Comparison of ENCODE assay signal across 14 cellular contexts in the genomic region with DNA sequence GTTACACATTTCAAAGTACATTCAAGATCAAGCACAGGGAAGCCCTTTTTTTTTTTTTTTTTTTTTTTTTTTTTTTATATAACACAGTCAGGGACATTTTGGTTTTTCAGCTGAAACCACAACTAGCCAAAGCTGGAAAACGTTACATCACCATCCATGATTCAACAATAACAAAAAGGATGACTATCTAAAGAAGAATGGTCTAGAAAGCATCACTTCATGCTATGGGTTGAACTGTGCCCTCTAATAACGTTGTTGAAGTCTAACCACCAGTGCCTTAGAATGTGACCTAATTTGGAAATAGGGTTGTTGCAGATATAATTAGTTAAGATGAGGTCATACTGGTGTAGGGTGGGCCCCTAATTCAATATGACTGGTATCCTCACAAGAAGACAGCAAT. TPM values are rescaled to one million over a fixed set of nuclear protein-coding genes. Genes with fewer than 3 reads are reported as not detected.
DNase-seq lines count a peak whose midpoint lies in the region; ATAC-seq and TF ChIP-seq lines count a peak whose summit lies in the region.
"Had no signal": no experiment of that assay in that cellular context is flagged by ENCODE, and none has a peak within 500 bp of the region (broad histone marks: within the 10 kb centered on the region; RNA-seq: fewer than 3 reads in every experiment).

No MANE protein-coding gene starts in this region.

- TF ChIP-seq CTCF in SK-N-SH (IDR thresholded peaks at IDR 0.05) (no peak), fibroblast of mammary gland (conservative IDR thresholded peaks at IDR 0.05; ENCODE audit: control insufficient read depth, insufficient read depth, low read depth, low read length) (no peak)

- H3K9me3 Mint-ChIP-seq in activated naive CD4-positive, alpha-beta T cell treated with anti-CD3 and anti-CD28 coated beads for 36 hours: no peaks in the 10 kb centered on the region
- peaks cover 4% of the 10 kb centered on the region for H3K9me3 Mint-ChIP-seq in stimulated activated naive CD8-positive, alpha-beta T cell treated with anti-CD3 and anti-CD28 coated beads, Interleukin-15, Interleukin-2, amounts not matched to agents 100 ng/mL and 50 ng/mL, for 24 hours

- H3K4me3 ChIP-seq in SK-N-SH (ENCODE audit: low read depth in 2 of 2, low read length in 1 of 2) (no peak overlapping the region), fibroblast of mammary gland (ENCODE audit: control insufficient read depth, low read depth, low read length) (no peak overlapping the region)
- H3K4me3 ChIP-seq: BLaER1 treated with 17β-estradiol and CSF1 and Interleukin-3, amounts not matched to agents 10 nM and 100 nM; prostate gland; vagina had no signal

- no peaks in the 10 kb centered on the region for H3K27me3 Mint-ChIP-seq in activated naive CD4-positive, alpha-beta T cell treated with anti-CD3 and anti-CD28 coated beads for 36 hours (ENCODE audit: low read depth)
- H3K27me3 Mint-ChIP-seq in stimulated activated naive CD8-positive, alpha-beta T cell treated with anti-CD3 and anti-CD28 coated beads, Interleukin-15, Interleukin-2, amounts not matched to agents 100 ng/mL and 50 ng/mL, for 24 hours: no peaks in the 10 kb centered on the region

- CTCF ChIA-PET in activated naive CD4-positive, alpha-beta T cell treated with anti-CD3 and anti-CD28 coated beads for 36 hours (lab: Charles Lee): no interaction called here
- CTCF ChIA-PET in SK-N-SH (lab: Yijun Ruan, JAX): no interaction called here

- no peak overlapping the region for H2AFZ ChIP-seq in SK-N-SH (ENCODE audit: low read depth)

- H3K9me3 ChIP-seq in SK-N-SH: no peaks in the 10 kb centered on the region; the same call in 1 of the 2 replicates
- H3K9me3 ChIP-seq: prostate gland, vagina had no signal

- 19% methylated on average over 2 of the region's 2 CpGs for WGBS in SK-N-SH (ENCODE audit: low lambda C conversion rate)

- no peak overlapping the region for H3K4me3 Mint-ChIP-seq in activated naive CD4-positive, alpha-beta T cell treated with anti-CD3 and anti-CD28 coated beads for 36 hours
- no peak overlapping the region for H3K4me3 Mint-ChIP-seq in stimulated activated naive CD8-positive, alpha-beta T cell treated with anti-CD3 and anti-CD28 coated beads, Interleukin-15, Interleukin-2, amounts not matched to agents 100 ng/mL and 50 ng/mL, for 24 hours
- H3K4me3 Mint-ChIP-seq: endodermal cell had no signal

- H3K36me3 Mint-ChIP-seq in activated naive CD4-positive, alpha-beta T cell treated with anti-CD3 and anti-CD28 coated beads for 36 hours (ENCODE audit: low read depth): peaks cover 17% of the 10 kb centered on the region
- peaks cover 24% of the 10 kb centered on the region for H3K36me3 Mint-ChIP-seq in stimulated activated naive CD8-positive, alpha-beta T cell treated with anti-CD3 and anti-CD28 coated beads, Interleukin-15, Interleukin-2, amounts not matched to agents 100 ng/mL and 50 ng/mL, for 24 hours (ENCODE audit: low read depth)

- TF ChIP-seq RAD21 in SK-N-SH (IDR thresholded peaks at IDR 0.05; ENCODE audit: low read length): no peak

- H3K27me3 ChIP-seq in SK-N-SH (ENCODE audit: insufficient read depth): no peaks in the 10 kb centered on the region
- H3K27me3 ChIP-seq: BLaER1 treated with 17β-estradiol and CSF1 and Interleukin-3, amounts not matched to agents 10 nM and 100 nM; vagina had no signal

- no peak overlapping the region for H3K27ac Mint-ChIP-seq in activated naive CD4-positive, alpha-beta T cell treated with anti-CD3 and anti-CD28 coated beads for 36 hours
- peak overlapping the region; percentile 59 for H3K27ac Mint-ChIP-seq in stimulated activated naive CD8-positive, alpha-beta T cell treated with anti-CD3 and anti-CD28 coated beads, Interleukin-15, Interleukin-2, amounts not matched to agents 100 ng/mL and 50 ng/mL, for 24 hours
- H3K27ac Mint-ChIP-seq: endodermal cell had no signal

- H3K9me2 ChIP-seq in SK-N-SH: peaks cover 6% of the 10 kb centered on the region; the same call in 1 of the 2 replicates

- H3K9ac ChIP-seq in SK-N-SH: peak overlapping the region; percentile 6; the same call in 1 of the 2 replicates
- H3K9ac ChIP-seq: BLaER1 treated with 17β-estradiol and CSF1 and Interleukin-3, amounts not matched to agents 10 nM and 100 nM had no signal

- H3F3A ChIP-seq in SK-N-SH (replicated peaks; ENCODE audit: insufficient read depth): peaks cover 29% of the 10 kb centered on the region

- H3K4me2 ChIP-seq in SK-N-SH: no peak overlapping the region; the same call in 1 of the 2 replicates
- H3K4me2 ChIP-seq: BLaER1 treated with 17β-estradiol and CSF1 and Interleukin-3, amounts not matched to agents 10 nM and 100 nM had no signal

- DNase-seq in activated naive CD4-positive, alpha-beta T cell treated with anti-CD3 and anti-CD28 coated beads for 36 hours: peak; percentile 22
- DNase-seq in activated naive CD4-positive, alpha-beta T cell (lab: John Stamatoyannopoulos, UW): no peak
- no peak for DNase-seq in SK-N-SH
- peak; percentile 100 for DNase-seq in fibroblast of mammary gland (ENCODE audit: low read depth)
- no peak for DNase-seq in Right ventricle myocardium inferior (ENCODE audit: missing footprints)
- DNase-seq: endodermal cell, NCI-H748 treated with DMSO at 0.1 percent for 48 hours had no signal

- H3K4me1 ChIP-seq in SK-N-SH (ENCODE audit: control insufficient read depth in 1 of 2, insufficient read depth in 2 of 2, low read depth in 1 of 2, low read length in 1 of 2): peaks cover 0 to 5% of the 10 kb centered on the region in 2 experiments; a peak in 1 of 4 replicates
- H3K4me1 ChIP-seq: BLaER1 treated with 17β-estradiol and CSF1 and Interleukin-3, amounts not matched to agents 10 nM and 100 nM; prostate gland; vagina had no signal

- peaks cover 18% of the 10 kb centered on the region for H3K79me2 ChIP-seq in SK-N-SH (ENCODE audit: insufficient read depth)

- H3K4me1 Mint-ChIP-seq in activated naive CD4-positive, alpha-beta T cell treated with anti-CD3 and anti-CD28 coated beads for 36 hours (ENCODE audit: low read depth): peaks cover 13% of the 10 kb centered on the region
- H3K4me1 Mint-ChIP-seq in stimulated activated naive CD8-positive, alpha-beta T cell treated with anti-CD3 and anti-CD28 coated beads, Interleukin-15, Interleukin-2, amounts not matched to agents 100 ng/mL and 50 ng/mL, for 24 hours (ENCODE audit: low read depth): peaks cover 17% of the 10 kb centered on the region
- H3K4me1 Mint-ChIP-seq: endodermal cell had no signal

- TF ChIP-seq EP300 in SK-N-SH (IDR thresholded peaks at IDR 0.05; ENCODE audit: borderline replicate concordance in 1 of 2, low read depth in 1 of 2, low read length in 1 of 2): peak in 1 of 2 experiments; percentile 64; a peak in 1 of 4 replicates

- peak overlapping the region in 1 of 2 experiments; percentile 91; a peak in 2 of 4 replicates for H3K27ac ChIP-seq in SK-N-SH (ENCODE audit: low read depth in 2 of 2, low read length in 1 of 2)
- H3K27ac ChIP-seq: BLaER1 treated with 17β-estradiol and CSF1 and Interleukin-3, amounts not matched to agents 10 nM and 100 nM; prostate gland; vagina had no signal

- intact Hi-C loops in activated naive CD4-positive, alpha-beta T cell treated with anti-CD3 and anti-CD28 coated beads for 36 hours (cut with micrococcal nuclease): loop anchor here (5.0 kb wide), 1 partner anchor 185 kb away; no protein-coding TSS in a partner anchor
- intact Hi-C loops in Right ventricle myocardium inferior (cut with DNase I): no loop called here

- H4K20me1 ChIP-seq in SK-N-SH (ENCODE audit: insufficient read depth): no peaks in the 10 kb centered on the region
- H4K20me1 ChIP-seq: BLaER1 treated with 17β-estradiol and CSF1 and Interleukin-3, amounts not matched to agents 10 nM and 100 nM had no signal

- ATAC-seq in GM19467 (IDR thresholded peaks at IDR 0.05; ENCODE audit: unreplicated experiment) (no peak), Right ventricle myocardium inferior (no peak), GM21381 (IDR thresholded peaks at IDR 0.05; ENCODE audit: unreplicated experiment) (no peak)
- ATAC-seq: left lobe of liver had no signal

- peaks cover 24 to 31% of the 10 kb centered on the region in 2 experiments for H3K36me3 ChIP-seq in SK-N-SH (replicated peaks in 1 of 2; ENCODE audit: control insufficient read depth in 1 of 2, insufficient read depth in 2 of 2, low read length in 1 of 2)
- H3K36me3 ChIP-seq: prostate gland, vagina had no signal

- POLR2A ChIA-PET in SK-N-SH (lab: Yijun Ruan, JAX): no interaction called here

TF ChIP-seq in SK-N-SH, 30 proteins besides CTCF, POLR2A, EP300 and RAD21 (continues in another document):
- no peak for TF ChIP-seq TAF1 (IDR thresholded peaks at IDR 0.05; ENCODE audit: borderline replicate concordance, low read depth, low read length)
- peak; percentile 58; the same call in 1 of the 2 replicates for TF ChIP-seq TEAD4 (IDR thresholded peaks at IDR 0.05; ENCODE audit: borderline replicate concordance, insufficient read depth)
- TF ChIP-seq GATA2 (CRISPR knock-in tag; IDR thresholded peaks at IDR 0.05): no peak
- TF ChIP-seq RXRA (IDR thresholded peaks at IDR 0.05; ENCODE audit: borderline replicate concordance, low read depth): peak; percentile 70; the same call in 1 of the 2 replicates
- TF ChIP-seq, protein P1, sequence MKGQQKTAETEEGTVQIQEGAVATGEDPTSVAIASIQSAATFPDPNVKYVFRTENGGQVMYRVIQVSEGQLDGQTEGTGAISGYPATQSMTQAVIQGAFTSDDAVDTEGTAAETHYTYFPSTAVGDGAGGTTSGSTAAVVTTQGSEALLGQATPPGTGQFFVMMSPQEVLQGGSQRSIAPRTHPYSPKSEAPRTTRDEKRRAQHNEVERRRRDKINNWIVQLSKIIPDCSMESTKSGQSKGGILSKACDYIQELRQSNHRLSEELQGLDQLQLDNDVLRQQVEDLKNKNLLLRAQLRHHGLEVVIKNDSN (IDR thresholded peaks at IDR 0.05; ENCODE audit: borderline replicate concordance, low read depth): no peak
- no peak for TF ChIP-seq NRF1 (IDR thresholded peaks at IDR 0.05; ENCODE audit: low read depth, low read length)
- TF ChIP-seq TCF12 (IDR thresholded peaks at IDR 0.05): peak; percentile 85
- TF ChIP-seq FOSL2 (IDR thresholded peaks at IDR 0.05; ENCODE audit: borderline replicate concordance, low read depth): peak; percentile 83
- TF ChIP-seq ELF1 (IDR thresholded peaks at IDR 0.05): no peak
- no peak for TF ChIP-seq FOXJ3 (CRISPR knock-in tag; IDR thresholded peaks at IDR 0.05)
- no peak for TF ChIP-seq SIN3A (IDR thresholded peaks at IDR 0.05; ENCODE audit: borderline replicate concordance, low read depth, low read length)
- TF ChIP-seq GABPA (IDR thresholded peaks at IDR 0.05; ENCODE audit: low read depth): no peak

RNA-seq across cellular contexts. Expression of gene MTMR2, which starts 46.6 kb away (rescaled TPM):
- 10 to 100 TPM; 32.5 to 34.6 TPM for total RNA-seq in activated naive CD4-positive, alpha-beta T cell treated with anti-CD3 and anti-CD28 coated beads for 36 hours
- 8.6 and 9.4 TPM in 2 replicates for polyA plus RNA-seq in SK-N-SH (2012; rRNA removed)
- polyA plus RNA-seq in SK-N-SH (2012; cell fraction: cytosol; rRNA removed): 12.3 and 12.9 TPM in 2 replicates
- 5.2 and 8.8 TPM in 2 replicates for polyA plus RNA-seq in SK-N-SH (2012; cell fraction: nucleus; rRNA removed)
- 14.7 TPM for total RNA-seq in Right ventricle myocardium inferior

Comparison
In these comparisons a context has a peak if more than half of its experiments do, and no peak if none do; other contexts are left out.
1. DNase-seq: peak in activated naive CD4-positive, alpha-beta T cell treated with anti-CD3 and anti-CD28 coated beads for 36 hours (single experiment) and fibroblast of mammary gland (single experiment); none in activated naive CD4-positive, alpha-beta T cell (0 of 4), SK-N-SH (single experiment) and Right ventricle myocardium inferior (single experiment).